Comparison of ENCODE assay signal across 10 cellular contexts in the genomic region with DNA sequence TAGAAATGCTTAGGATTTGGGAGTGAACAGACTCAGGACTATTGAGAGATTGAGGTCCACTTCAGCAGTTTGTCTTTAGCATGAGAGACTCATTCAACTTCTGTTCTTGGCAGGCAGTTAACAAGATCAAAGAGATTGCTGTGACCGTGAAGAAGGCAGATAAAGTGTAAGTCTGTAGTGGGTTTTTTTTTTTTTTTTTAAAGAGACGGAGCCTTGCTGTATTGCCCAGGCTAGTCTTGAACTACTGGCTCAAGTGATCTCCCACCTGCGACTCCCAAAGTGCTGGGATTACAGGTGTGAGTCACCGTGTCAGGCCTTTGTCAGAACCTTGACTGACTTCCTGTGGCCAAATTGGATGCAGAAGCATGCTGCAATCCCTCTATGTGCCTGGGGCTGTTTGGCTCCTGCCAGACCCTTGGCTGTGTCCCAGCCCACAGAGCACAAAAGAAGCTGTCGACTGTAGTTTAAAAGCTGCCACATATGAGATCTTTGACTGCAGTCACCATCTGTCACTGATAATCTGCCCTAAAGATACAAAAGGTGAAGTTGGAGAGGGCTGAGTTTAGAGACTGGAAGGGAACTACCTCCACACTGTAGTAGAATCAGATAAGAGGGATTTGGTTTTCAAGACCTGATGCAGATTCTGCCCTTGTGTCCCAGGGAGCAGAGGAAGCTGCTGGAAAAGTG. TPM values are rescaled to one million over a fixed set of nuclear protein-coding genes. Genes with fewer than 3 reads are reported as not detected.
DNase-seq lines count a peak whose midpoint lies in the region; ATAC-seq, FAIRE-seq and TF ChIP-seq lines count a peak whose summit lies in the region.
"Had no signal": no experiment of that assay in that cellular context is flagged by ENCODE, and none has a peak within 500 bp of the region (broad histone marks: within the 10 kb centered on the region; RNA-seq: fewer than 3 reads in every experiment).

No MANE protein-coding gene starts in this region.

- peaks cover 96% of the 10 kb centered on the region for H3K36me3 ChIP-seq in A673 (ENCODE audit: insufficient read depth, low read length, poor library complexity, severe bottlenecking)
- H3K36me3 ChIP-seq in fibroblast of lung (ENCODE audit: control insufficient read depth, insufficient read depth, low read length), result peaks cover 26% of the 10 kb centered on the region
- H3K36me3 ChIP-seq in neuronal stem cell (replicated peaks in 1 of 2; ENCODE audit: control insufficient read depth in 2 of 2, insufficient read depth in 2 of 2, low read length in 2 of 2), result peaks cover 53 to 93% of the 10 kb centered on the region in 2 donors

- no peak overlapping the region for H2BK12ac ChIP-seq in neuronal stem cell (ENCODE audit: low read length)

- H3K9ac ChIP-seq in fibroblast of lung (ENCODE audit: insufficient read depth, low read length), result no peak overlapping the region
- H3K9ac ChIP-seq in neuronal stem cell (ENCODE audit: low read depth, low read length, poor library complexity), result no peak overlapping the region

- H3K9me3 ChIP-seq in A673 (ENCODE audit: low read depth, low read length, poor library complexity, severe bottlenecking), result no peaks in the 10 kb centered on the region
- no peaks in the 10 kb centered on the region for H3K9me3 ChIP-seq in fibroblast of lung (ENCODE audit: control insufficient read depth, insufficient read depth, low read depth, low read length)
- H3K9me3 ChIP-seq in neuronal stem cell (replicated peaks in 1 of 2; ENCODE audit: control insufficient read depth in 2 of 2, insufficient read depth in 1 of 2, low read depth in 1 of 2, low read length in 2 of 2), result no peaks in the 10 kb centered on the region
- H3K9me3 ChIP-seq: SJSA1 had no signal

- H3K79me2 ChIP-seq in fibroblast of lung (ENCODE audit: control insufficient read depth, insufficient read depth, low read length), result peaks cover 20% of the 10 kb centered on the region

- no peaks in the 10 kb centered on the region for H4K20me1 ChIP-seq in fibroblast of lung (ENCODE audit: control insufficient read depth, extremely low read depth, insufficient read depth, low read length)

- H3K23ac ChIP-seq in neuronal stem cell (ENCODE audit: low read depth, low read length, poor library complexity), result no peak overlapping the region

- no TSS peak for BruUV-seq in A673 (replicated peaks; lab: Mats Ljungman, UMichigan)

- H3K4me1 ChIP-seq in A673 (ENCODE audit: insufficient read depth, low read length, poor library complexity, severe bottlenecking) (no peaks in the 10 kb centered on the region), fibroblast of lung (ENCODE audit: control insufficient read depth, extremely low read depth, insufficient read depth, low read length) (no peaks in the 10 kb centered on the region), neuronal stem cell (ENCODE audit: control insufficient read depth in 2 of 2, insufficient read depth in 1 of 2, low read depth in 1 of 2, low read length in 2 of 2) (no peaks in the 10 kb centered on the region)
- H3K4me1 ChIP-seq: SJSA1 had no signal

- H3K4ac ChIP-seq in neuronal stem cell (ENCODE audit: low read length), result no peak overlapping the region

- H3K4me3 ChIP-seq in A673 (ENCODE audit: low read depth, low read length, poor library complexity, severe bottlenecking) (no peak overlapping the region), fibroblast of lung (replicated peaks in 1 of 4; ENCODE audit: control extremely low read depth in 1 of 4, insufficient read depth in 1 of 4, low read depth in 3 of 4, low read length in 4 of 4) (no peak overlapping the region), neuronal stem cell (ENCODE audit: low read length in 2 of 2) (no peak overlapping the region)
- H3K4me3 ChIP-seq: SJSA1 had no signal

- H2AFZ ChIP-seq in fibroblast of lung (ENCODE audit: low read length) (no peak overlapping the region), neuronal stem cell (ENCODE audit: low read length) (no peak overlapping the region)

- TF ChIP-seq CTCF in A673 (conservative IDR thresholded peaks at IDR 0.05; ENCODE audit: low read depth, low read length), result no peak
- TF ChIP-seq CTCF in fibroblast of lung (conservative IDR thresholded peaks at IDR 0.05 in 1 of 2, IDR thresholded peaks at IDR 0.05 in 1 of 2; ENCODE audit: low read depth in 1 of 2, low read length in 2 of 2), result no peak
- no peak for TF ChIP-seq CTCF in omental fat pad (IDR thresholded peaks at IDR 0.05)

- FAIRE-seq in H54 (lab: Jason Lieb, UNC), result peak; percentile 50

- ATAC-seq in SK-N-SH treated with all-trans-retinoic acid at 6 μM for 48 hours, result peak; percentile 47
- no peak for ATAC-seq in omental fat pad (ENCODE audit: low FRiP score)

- H4K8ac ChIP-seq in neuronal stem cell (ENCODE audit: low read depth, low read length), result no peak overlapping the region

- H4K91ac ChIP-seq in neuronal stem cell (ENCODE audit: low read depth, low read length, poor library complexity), result no peak overlapping the region

- WGBS in neuronal stem cell (ENCODE audit: extremely low coverage in 2 of 2, insufficient read length in 2 of 2, insufficient replicate concordance in 1 of 2), 2 donors, result no CpG with 5 or more reads among the region's 5 CpGs

- H3K4me2 ChIP-seq in fibroblast of lung (ENCODE audit: extremely low read depth, insufficient read depth, low read length), result no peak overlapping the region
- H3K4me2 ChIP-seq in neuronal stem cell (ENCODE audit: insufficient read depth, low read length, poor library complexity, severe bottlenecking), result no peak overlapping the region

- no peak overlapping the region for H3K27ac ChIP-seq in A673 (ENCODE audit: low read depth, low read length, poor library complexity, severe bottlenecking)
- no peak overlapping the region for H3K27ac ChIP-seq in fibroblast of lung (ENCODE audit: insufficient read depth, low read length)
- no peak overlapping the region for H3K27ac ChIP-seq in neuronal stem cell (replicated peaks; ENCODE audit: low read length)
- H3K27ac ChIP-seq: SJSA1 had no signal

- intact Hi-C loops in A673 (cut with micrococcal nuclease; ENCODE audit: unreplicated experiment), result no loop called here

- H3K14ac ChIP-seq in neuronal stem cell (ENCODE audit: low read length), result no peak overlapping the region

- in situ Hi-C loops in ACHN (cut with HindIII; ENCODE audit: low pct_ligation_motif_present, low pct_unique_long_range_greater_than_20kb, low sequenced_read_pairs), result no loop called here

- POLR2A ChIA-PET in A673 (lab: Charles Lee; ENCODE audit: low non-redundant PET), result no interaction called here

- peaks cover 6% of the 10 kb centered on the region for H3K79me1 ChIP-seq in neuronal stem cell (ENCODE audit: low read depth, low read length)

- DNase-seq in A673 (ENCODE audit: low spot score) (peak; percentile 21), H54 (ENCODE audit: insufficient read length, low spot score) (no peak), fibroblast of lung (ENCODE audit: low read depth in 2 of 2) (peak; percentile 9 to 76), COR-L47 (lab: John Stamatoyannopoulos, UW) (no peak), omental fat pad (ENCODE audit: low spot score) (no peak), ACHN (no peak), neuronal stem cell (ENCODE audit: low spot score) (no peak)
- DNase-seq: activated gamma-delta T cell treated with Interleukin-2 at 50 U/mL for 16 hours had no signal

- CTCF ChIA-PET in A673 (lab: Charles Lee), result interaction anchor here (0.6 to 1.0 kb wide), 2 partner anchors 32 to 47 kb away, joined by 3 read pairs; no protein-coding TSS in a partner anchor

- no peaks in the 10 kb centered on the region for H3K27me3 ChIP-seq in A673 (replicated peaks; ENCODE audit: insufficient read depth, low read depth, low read length, poor library complexity)
- H3K27me3 ChIP-seq in fibroblast of lung (ENCODE audit: control insufficient read depth, insufficient read depth, low read length), result no peaks in the 10 kb centered on the region
- no peaks in the 10 kb centered on the region for H3K27me3 ChIP-seq in neuronal stem cell (ENCODE audit: control insufficient read depth in 3 of 3, insufficient read depth in 3 of 3, low read depth in 1 of 3, low read length in 3 of 3)
- H3K27me3 ChIP-seq: SJSA1 had no signal

- no peak overlapping the region for H2BK5ac ChIP-seq in neuronal stem cell (ENCODE audit: low read length)

- no peak overlapping the region for H2BK120ac ChIP-seq in neuronal stem cell (ENCODE audit: low read depth, low read length)

- no peak overlapping the region for H3K18ac ChIP-seq in neuronal stem cell (ENCODE audit: low read length)

- no peak overlapping the region for H2BK15ac ChIP-seq in neuronal stem cell (ENCODE audit: low read length)

- no peak overlapping the region for H2AK5ac ChIP-seq in neuronal stem cell (ENCODE audit: low read depth, low read length)

- TF ChIP-seq POLR2A in H54 (IDR thresholded peaks at IDR 0.05; ENCODE audit: low read depth, low read length), result no peak

RNA-seq across cellular contexts. Expression of a gene that starts 9.9 kb away (rescaled TPM):
- 627 and 648 TPM in 2 replicates for total RNA-seq in A673 (2021)
- 262 and 299 TPM in 2 replicates for total RNA-seq in fibroblast of lung
- 233 and 319 TPM in 2 replicates for polyA plus RNA-seq in fibroblast of lung
- polyA plus RNA-seq in fibroblast of lung (2012), result 212 and 310 TPM in 2 replicates
- 233 and 525 TPM in 2 replicates for polyA minus RNA-seq in fibroblast of lung (ENCODE audit: low replicate concordance)
- total RNA-seq in omental fat pad, result 100 to 1,000 TPM; 187 to 208 (median 202) TPM
- polyA plus RNA-seq in neuronal stem cell (2013, experiment 1 of 2), result 438 TPM
- 440 TPM for polyA plus RNA-seq in neuronal stem cell (2013, experiment 2 of 2)

RNA-seq across cellular contexts. Expression of a gene that starts 11.0 kb away (rescaled TPM):
- total RNA-seq in A673 (2021) (17.7 and 20.0 TPM in 2 replicates), fibroblast of lung (6.7 and 11.7 TPM in 2 replicates), omental fat pad (10 to 100 TPM; 23.1 to 44.0 (median 38.5) TPM)
- polyA plus RNA-seq in fibroblast of lung, result 12.3 and 17.6 TPM in 2 replicates
- 17.7 and 27.6 TPM in 2 replicates for polyA plus RNA-seq in fibroblast of lung (2012)
- 25.4 and 40.9 TPM in 2 replicates for polyA minus RNA-seq in fibroblast of lung (ENCODE audit: low replicate concordance)
- polyA plus RNA-seq in neuronal stem cell (2013, experiment 1 of 2), result 9.8 TPM
- polyA plus RNA-seq in neuronal stem cell (2013, experiment 2 of 2), result 9.4 TPM

RNA-seq across cellular contexts. Expression of a gene that starts 30.0 kb away (rescaled TPM):
- total RNA-seq in A673 (2021) (54.5 and 57.3 TPM in 2 replicates), fibroblast of lung (18.0 and 19.0 TPM in 2 replicates), omental fat pad (10 to 100 TPM; 14.6 to 27.0 (median 14.9) TPM)
- polyA plus RNA-seq in fibroblast of lung, result 16.9 and 18.5 TPM in 2 replicates
- 20.5 and 23.5 TPM in 2 replicates for polyA plus RNA-seq in fibroblast of lung (2012)
- 75.8 and 84.9 TPM in 2 replicates for polyA minus RNA-seq in fibroblast of lung (ENCODE audit: low replicate concordance)
- polyA plus RNA-seq in neuronal stem cell (2013, experiment 1 of 2), result 22.5 TPM
- 22.4 TPM for polyA plus RNA-seq in neuronal stem cell (2013, experiment 2 of 2)

RNA-seq across cellular contexts. Expression of a gene that starts 40.3 kb away (rescaled TPM):
- total RNA-seq in A673 (2021) (8.6 and 11.5 TPM in 2 replicates), fibroblast of lung (0.77 and 1.2 TPM in 2 replicates), omental fat pad (1 to 10 TPM; 1.1 to 3.1 (median 2.0) TPM)
- polyA plus RNA-seq in fibroblast of lung, result 0.38 and 0.51 TPM in 2 replicates
- polyA plus RNA-seq in fibroblast of lung (2012), result 0.30 and 0.58 TPM in 2 replicates
- polyA minus RNA-seq in fibroblast of lung (ENCODE audit: low replicate concordance), result 0.89 and 1.1 TPM in 2 replicates
- 3.3 TPM for polyA plus RNA-seq in neuronal stem cell (2013, experiment 1 of 2)
- 3.3 TPM for polyA plus RNA-seq in neuronal stem cell (2013, experiment 2 of 2)

RNA-seq across cellular contexts. Expression of a gene that starts 41.7 kb away (rescaled TPM):
- total RNA-seq in A673 (2021), result 0.11 and 0.41 TPM in 2 replicates
- not detected in 2 replicates for total RNA-seq in fibroblast of lung
- not detected in 2 replicates for polyA plus RNA-seq in fibroblast of lung
- not detected in 2 replicates for polyA plus RNA-seq in fibroblast of lung (2012)
- not detected in 2 replicates for polyA minus RNA-seq in fibroblast of lung (ENCODE audit: low replicate concordance)
- total RNA-seq in omental fat pad, result not detected
- not detected for polyA plus RNA-seq in neuronal stem cell (2013, experiment 1 of 2)
- not detected for polyA plus RNA-seq in neuronal stem cell (2013, experiment 2 of 2)
- total RNA-seq: SJSA1 had no signal

Comparison
In these comparisons a context has a peak if more than half of its experiments do, and no peak if none do; other contexts are left out.
1. DNase-seq: peak in A673 (single experiment) and fibroblast of lung (2 of 2); none in H54 (single experiment), COR-L47 (single experiment), omental fat pad (single experiment), ACHN (single experiment) and neuronal stem cell (single experiment).